ENCODE assay signal across 28 cellular contexts in genomic region chr12:123472438-123472849, GRCh38.
"Had no signal": no experiment of that assay in that cellular context is flagged by ENCODE, and none has a peak within 500 bp of the region (broad histone marks: within the 10 kb centered on the region; RNA-seq: fewer than 3 reads in every experiment).

No MANE protein-coding gene starts in this region.

- H3K4me1 ChIP-seq: suprapubic skin, transverse colon had no signal

- H3K9me3 Mint-ChIP-seq: activated CD4-positive, alpha-beta memory T cell treated with anti-CD3 and anti-CD28 coated beads, Interleukin-2, amount 10 ng/mL, durations not matched to agents 7 days and 5 days; activated CD4-positive, alpha-beta T cell treated with anti-CD3 and anti-CD28 coated beads, Interleukin-2, amount 10 ng/mL, durations not matched to agents 7 days and 5 days; activated T-cell treated with anti-CD3 and anti-CD28 coated beads, Interleukin-2, amount 50 U/mL, for 24 hours; mesothelial cell of epicardium; naive thymus-derived CD8-positive, alpha-beta T cell; neural crest cell; T-helper 1 cell treated with Interleukin-12 subunit alpha and Interleukin-12 subunit beta and Interleukin-4 antibody, amounts not matched to agents 30 μg/mL and 1 μg/mL, for 36 hours; WTC11 had no signal

- H3K4me3 ChIP-seq: suprapubic skin, transverse colon had no signal

- DNase-seq: activated CD4-positive, alpha-beta memory T cell treated with anti-CD3 and anti-CD28 coated beads, Interleukin-2, amount 10 ng/mL, durations not matched to agents 7 days and 5 days; activated CD4-positive, alpha-beta T cell treated with anti-CD3 and anti-CD28 coated beads for 1 hour; activated CD4-positive, alpha-beta T cell treated with anti-CD3 and anti-CD28 coated beads, Interleukin-2, amount 10 ng/mL, durations not matched to agents 7 days and 5 days; activated CD8-positive, alpha-beta memory T cell treated with anti-CD3 and anti-CD28 coated beads, Interleukin-2, amount 50 U/mL, for 48 hours; activated gamma-delta T cell; activated naive CD4-positive, alpha-beta T cell treated with anti-CD3 and anti-CD28 coated beads, Interleukin-2, amount 50 U/mL, for 16 hours; activated T-cell treated with anti-CD3 and anti-CD28 coated beads, Interleukin-2, amount 50 U/mL, for 24 hours; amygdala; caudate nucleus; cortex of kidney; mammary epithelial cell; naive thymus-derived CD8-positive, alpha-beta T cell; nucleus accumbens; small intestine; stimulated activated CD4-positive, alpha-beta T cell treated with anti-CD3 and anti-CD28 coated beads, Interleukin-1b, Interleukin-23, amount 100 ng/mL, for 48 hours; stimulated activated CD4-positive, alpha-beta T cell treated with anti-CD3 and anti-CD28 coated beads, Interleukin-4, amount 100 ng/mL, for 4 hours; stimulated activated CD8-positive, alpha-beta memory T cell treated with anti-CD3 and anti-CD28 coated beads, Interleukin-4, amount 100 ng/mL, for 48 hours; stimulated activated naive CD4-positive, alpha-beta T cell; T1000; transverse colon had no signal

- H3K27me3 ChIP-seq: suprapubic skin, transverse colon had no signal

- H3K27me3 Mint-ChIP-seq: activated CD4-positive, alpha-beta memory T cell treated with anti-CD3 and anti-CD28 coated beads, Interleukin-2, amount 10 ng/mL, durations not matched to agents 7 days and 5 days; activated CD4-positive, alpha-beta T cell treated with anti-CD3 and anti-CD28 coated beads, Interleukin-2, amount 10 ng/mL, durations not matched to agents 7 days and 5 days; activated T-cell treated with anti-CD3 and anti-CD28 coated beads, Interleukin-2, amount 50 U/mL, for 24 hours; naive thymus-derived CD8-positive, alpha-beta T cell had no signal

- H3K27ac ChIP-seq: parathyroid adenoma, suprapubic skin, transverse colon had no signal

- H3K27ac Mint-ChIP-seq: activated CD4-positive, alpha-beta memory T cell treated with anti-CD3 and anti-CD28 coated beads, Interleukin-2, amount 10 ng/mL, durations not matched to agents 7 days and 5 days; activated CD4-positive, alpha-beta T cell treated with anti-CD3 and anti-CD28 coated beads, Interleukin-2, amount 10 ng/mL, durations not matched to agents 7 days and 5 days; activated T-cell treated with anti-CD3 and anti-CD28 coated beads, Interleukin-2, amount 50 U/mL, for 24 hours; mesothelial cell of epicardium; T-helper 1 cell treated with Interleukin-12 subunit alpha and Interleukin-12 subunit beta and Interleukin-4 antibody, amounts not matched to agents 30 μg/mL and 1 μg/mL, for 36 hours; WTC11 had no signal

- H3K4me3 Mint-ChIP-seq: activated CD4-positive, alpha-beta memory T cell treated with anti-CD3 and anti-CD28 coated beads, Interleukin-2, amount 10 ng/mL, durations not matched to agents 7 days and 5 days; activated CD4-positive, alpha-beta T cell treated with anti-CD3 and anti-CD28 coated beads, Interleukin-2, amount 10 ng/mL, durations not matched to agents 7 days and 5 days; activated T-cell treated with anti-CD3 and anti-CD28 coated beads, Interleukin-2, amount 50 U/mL, for 24 hours; mesothelial cell of epicardium; naive thymus-derived CD8-positive, alpha-beta T cell; neural crest cell; T-helper 1 cell treated with Interleukin-12 subunit alpha and Interleukin-12 subunit beta and Interleukin-4 antibody, amounts not matched to agents 30 μg/mL and 1 μg/mL, for 36 hours; WTC11 had no signal

- H3K9me3 ChIP-seq: suprapubic skin, transverse colon had no signal

- H3K4me1 Mint-ChIP-seq: WTC11 had no signal

- ATAC-seq: esophagus mucosa; naive thymus-derived CD8-positive, alpha-beta T cell; sciatic nerve; WTC11 had no signal
